In genomic region chrX:41276661-41277506, GRCh38 we compare ENCODE assay signal across 8 cellular contexts. TPM values are rescaled to one million over a fixed set of nuclear protein-coding genes. Genes with fewer than 3 reads are reported as not detected.
A peak's percentile ranks its signal among the peaks of the same experiment; 100 is the strongest.
DNase-seq lines count a peak whose midpoint lies in the region; ATAC-seq, FAIRE-seq and TF ChIP-seq lines count a peak whose summit lies in the region.

No MANE protein-coding gene starts in this region.

- intact Hi-C loops in esophagus muscularis mucosa (cut with DNase I) = no loop called here

- peaks cover 6 to 21% (median 11%) of the 10 kb centered on the region in 4 donors for H3K4me1 ChIP-seq in esophagus muscularis mucosa
- H3K4me1 ChIP-seq in rectal smooth muscle tissue (ENCODE audit: control insufficient read depth, insufficient read depth, low read length) = no peaks in the 10 kb centered on the region

- TF ChIP-seq EP300 in esophagus muscularis mucosa (IDR thresholded peaks at IDR 0.05) = no peak

- FAIRE-seq in GM19239 (lab: Jason Lieb, UNC) = peak; percentile 93

- DNase-seq in GM19239 (ENCODE audit: insufficient read length, low spot score) = no peak
- peak; percentile 11 for DNase-seq in SHP77 treated with DMSO at 0.1 percent for 48 hours (lab: John Stamatoyannopoulos, UW)
- DNase-seq in esophagus muscularis mucosa (ENCODE audit: extremely low spot score) = no peak
- no peak for DNase-seq in effector CD4-positive, alpha-beta T cell

- H3K9ac ChIP-seq in rectal smooth muscle tissue (ENCODE audit: low read length) = no peak overlapping the region

- H3K27me3 ChIP-seq in esophagus muscularis mucosa (no peaks in the 10 kb centered on the region), rectal smooth muscle tissue (ENCODE audit: control insufficient read depth, insufficient read depth, low read length) (peaks cover 4% of the 10 kb centered on the region)

- 31% methylated on average over 19 of the region's 19 CpGs for WGBS in esophagus muscularis mucosa

- no peak for TF ChIP-seq CTCF in esophagus muscularis mucosa (IDR thresholded peaks at IDR 0.05)

- H3K27ac ChIP-seq in esophagus muscularis mucosa (replicated peaks in 1 of 4) = peak overlapping the region; percentile 61 to 79 (median 76)
- H3K27ac ChIP-seq in rectal smooth muscle tissue (ENCODE audit: low read depth, low read length) = peak overlapping the region; percentile 71

- H3K36me3 ChIP-seq in esophagus muscularis mucosa (no peaks in the 10 kb centered on the region), rectal smooth muscle tissue (ENCODE audit: control insufficient read depth, insufficient read depth, low read length) (no peaks in the 10 kb centered on the region)

- ATAC-seq in HG03521 (IDR thresholded peaks at IDR 0.05; ENCODE audit: unreplicated experiment) = no peak
- ATAC-seq in HG02981 (IDR thresholded peaks at IDR 0.05; ENCODE audit: unreplicated experiment) = no peak
- ATAC-seq in HG03460 (IDR thresholded peaks at IDR 0.05; ENCODE audit: unreplicated experiment) = no peak

- H3K9me3 ChIP-seq in esophagus muscularis mucosa = no peaks in the 10 kb centered on the region

- H3K4me3 ChIP-seq in esophagus muscularis mucosa (peak overlapping the region; percentile 54 to 67 (median 56)), rectal smooth muscle tissue (ENCODE audit: low read length) (peak overlapping the region; percentile 63)

- TF ChIP-seq POLR2A in esophagus muscularis mucosa (IDR thresholded peaks at IDR 0.05; ENCODE audit: low read depth) = no peak

RNA-seq across cellular contexts. Expression of gene DDX3X, which starts 57.1 kb away (rescaled TPM):
- total RNA-seq in esophagus muscularis mucosa = 100 to 1,000 TPM; 169 to 282 (median 253) TPM
